In the genomic region with DNA sequence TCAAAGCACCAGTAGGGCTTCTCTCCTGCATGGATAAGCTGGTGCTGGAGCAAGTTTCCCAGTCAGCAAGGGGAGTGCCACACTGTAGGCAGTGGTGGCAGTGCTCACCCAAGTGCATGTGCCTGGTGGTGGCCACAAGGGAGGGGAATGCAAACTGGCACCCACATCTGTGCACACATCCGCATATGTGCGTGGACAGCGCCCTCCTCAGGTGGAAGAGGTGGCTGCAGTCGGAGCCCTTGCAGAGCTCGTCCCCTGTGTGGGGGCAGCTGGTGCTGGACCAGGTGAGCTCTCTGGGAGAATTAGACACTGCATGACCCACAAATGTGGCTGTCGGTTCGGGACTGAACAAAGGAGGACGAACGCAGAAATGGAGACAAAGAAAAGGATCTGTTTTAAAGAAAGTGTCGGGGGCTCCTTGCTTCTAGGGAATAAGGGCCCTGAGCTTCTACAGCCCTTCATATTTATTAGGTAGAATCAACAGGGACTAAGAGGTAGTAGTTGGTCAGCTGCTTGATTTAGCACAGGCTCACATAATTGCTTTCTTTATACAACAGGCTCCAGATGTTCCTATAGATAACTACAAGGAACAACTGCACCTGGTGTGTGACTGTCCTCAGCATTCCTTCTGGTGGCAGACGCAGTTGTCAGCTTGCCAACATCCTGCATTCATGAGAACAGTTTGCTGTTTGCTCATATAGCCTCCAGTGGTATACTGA, we compare ENCODE assay signal across 8 cellular contexts. TPM values are rescaled to one million over a fixed set of nuclear protein-coding genes. Genes with fewer than 3 reads are reported as not detected.
DNase-seq lines count a peak whose midpoint lies in the region; ATAC-seq and TF ChIP-seq lines count a peak whose summit lies in the region.

No MANE protein-coding gene starts in this region.

- H4K20me1 ChIP-seq in KMS-11 (ENCODE audit: insufficient read depth), result no peaks in the 10 kb centered on the region

- H3K4me3 ChIP-seq in KMS-11 (IDR thresholded peaks at IDR 0.05; ENCODE audit: insufficient read depth, low read depth, low read length) (no peak overlapping the region), astrocyte of the spinal cord (ENCODE audit: low read depth, low read length) (no peak overlapping the region)

- peaks cover 10% of the 10 kb centered on the region for H3K27me3 Mint-ChIP-seq in T-helper 2 cell treated with Interferon-gamma antibody and Interleukin-4, amounts not matched to agents 5 μg/mL and 100 μg/mL, for 36 hours (ENCODE audit: low read depth)

- H3K27me3 ChIP-seq in KMS-11 (ENCODE audit: insufficient read depth, low read depth), result no peaks in the 10 kb centered on the region

- peaks cover 5% of the 10 kb centered on the region for H3K4me1 Mint-ChIP-seq in T-helper 2 cell treated with Interferon-gamma antibody and Interleukin-4, amounts not matched to agents 5 μg/mL and 100 μg/mL, for 36 hours (ENCODE audit: low read depth)
- peaks cover 2% of the 10 kb centered on the region for H3K4me1 Mint-ChIP-seq in stimulated activated effector memory CD8-positive, alpha-beta T cell treated with anti-CD3 and anti-CD28 coated beads, Interleukin-12 subunit alpha, Interleukin-12 subunit beta, amount 100 ng/mL, for 72 hours

- H3K4me3 Mint-ChIP-seq in T-helper 2 cell treated with Interferon-gamma antibody and Interleukin-4, amounts not matched to agents 5 μg/mL and 100 μg/mL, for 36 hours, result no peak overlapping the region
- H3K4me3 Mint-ChIP-seq in stimulated activated effector memory CD8-positive, alpha-beta T cell treated with anti-CD3 and anti-CD28 coated beads, Interleukin-12 subunit alpha, Interleukin-12 subunit beta, amount 100 ng/mL, for 72 hours, result no peak overlapping the region

- ATAC-seq in stimulated activated effector memory CD8-positive, alpha-beta T cell treated with anti-CD3 and anti-CD28 coated beads, Interleukin-12 subunit alpha, Interleukin-12 subunit beta, amount 100 ng/mL, for 72 hours, result peak; percentile 92

- peaks cover 11% of the 10 kb centered on the region for H3K4me1 ChIP-seq in KMS-11 (ENCODE audit: low read depth, poor library complexity, severe bottlenecking)

- in situ Hi-C loops in astrocyte of the spinal cord (cut with HindIII; ENCODE audit: low sequenced_read_pairs), result no loop called here

- DNase-seq in COR-L47 (lab: John Stamatoyannopoulos, UW), result peak; percentile 88
- DNase-seq in T-helper 2 cell treated with Interferon-gamma antibody and Interleukin-4, amounts not matched to agents 5 μg/mL and 100 μg/mL, for 36 hours (ENCODE audit: low spot score), result peak; percentile 74
- no peak for DNase-seq in astrocyte of the spinal cord (ENCODE audit: low read depth, low spot score)
- DNase-seq in lung microvascular endothelial cell (ENCODE audit: low read depth in 2 of 2), result peak; percentile 51 to 67
- DNase-seq in stimulated activated effector memory CD8-positive, alpha-beta T cell treated with anti-CD3 and anti-CD28 coated beads, Interleukin-12 subunit alpha, Interleukin-12 subunit beta, amount 100 ng/mL, for 72 hours (ENCODE audit: low spot score in 2 of 2), result peak; percentile 85 to 91
- no peak for DNase-seq in amniotic stem cell (lab: John Stamatoyannopoulos, UW)
- DNase-seq in DMS153 (lab: John Stamatoyannopoulos, UW), result no peak

- no peak overlapping the region for H3K4me2 ChIP-seq in KMS-11

- H3K27ac ChIP-seq in KMS-11, result no peak overlapping the region

- no peak overlapping the region for H3K27ac Mint-ChIP-seq in T-helper 2 cell treated with Interferon-gamma antibody and Interleukin-4, amounts not matched to agents 5 μg/mL and 100 μg/mL, for 36 hours
- no peak overlapping the region for H3K27ac Mint-ChIP-seq in stimulated activated effector memory CD8-positive, alpha-beta T cell treated with anti-CD3 and anti-CD28 coated beads, Interleukin-12 subunit alpha, Interleukin-12 subunit beta, amount 100 ng/mL, for 72 hours

- no peaks in the 10 kb centered on the region for H3K36me3 ChIP-seq in KMS-11 (ENCODE audit: insufficient read depth)

- no peaks in the 10 kb centered on the region for H3K36me3 Mint-ChIP-seq in T-helper 2 cell treated with Interferon-gamma antibody and Interleukin-4, amounts not matched to agents 5 μg/mL and 100 μg/mL, for 36 hours (ENCODE audit: low read depth)
- peaks cover under 1% of the 10 kb centered on the region for H3K36me3 Mint-ChIP-seq in stimulated activated effector memory CD8-positive, alpha-beta T cell treated with anti-CD3 and anti-CD28 coated beads, Interleukin-12 subunit alpha, Interleukin-12 subunit beta, amount 100 ng/mL, for 72 hours

- H3K79me2 ChIP-seq in KMS-11 (ENCODE audit: insufficient read depth, low read depth), result no peaks in the 10 kb centered on the region

- H3K9ac ChIP-seq in KMS-11, result no peak overlapping the region

- TF ChIP-seq CTCF in KMS-11 (conservative IDR thresholded peaks at IDR 0.05; ENCODE audit: low read depth, low read length) (peak; percentile 89), astrocyte of the spinal cord (IDR thresholded peaks at IDR 0.05; ENCODE audit: low read depth, low read length) (peak; percentile 66)

- H3K9me3 Mint-ChIP-seq in T-helper 2 cell treated with Interferon-gamma antibody and Interleukin-4, amounts not matched to agents 5 μg/mL and 100 μg/mL, for 36 hours, result no peaks in the 10 kb centered on the region
- H3K9me3 Mint-ChIP-seq in stimulated activated effector memory CD8-positive, alpha-beta T cell treated with anti-CD3 and anti-CD28 coated beads, Interleukin-12 subunit alpha, Interleukin-12 subunit beta, amount 100 ng/mL, for 72 hours, result no peaks in the 10 kb centered on the region

- H2AFZ ChIP-seq in KMS-11 (ENCODE audit: low read depth), result no peak overlapping the region

RNA-seq across cellular contexts. Expression of a gene that starts 5.3 kb away (rescaled TPM):
- total RNA-seq in lung microvascular endothelial cell, result 3.1 and 4.0 TPM in 2 replicates

RNA-seq across cellular contexts. Expression of a gene that starts 30.0 kb away (rescaled TPM):
- 5.4 and 9.9 TPM in 2 replicates for total RNA-seq in lung microvascular endothelial cell

RNA-seq across cellular contexts. Expression of a gene that starts 35.2 kb away (rescaled TPM):
- 4.1 and 4.4 TPM in 2 replicates for total RNA-seq in lung microvascular endothelial cell

RNA-seq across cellular contexts. Expression of a gene that starts 42.7 kb away (rescaled TPM):
- total RNA-seq in lung microvascular endothelial cell, result 7.8 and 13.3 TPM in 2 replicates

RNA-seq across cellular contexts. Expression of a gene that starts 44.0 kb away (rescaled TPM):
- 5.0 and 5.4 TPM in 2 replicates for total RNA-seq in lung microvascular endothelial cell

Comparison
In these comparisons a context has a peak if more than half of its experiments do, and no peak if none do; other contexts are left out.
1. DNase-seq: peak in COR-L47 (single experiment), T-helper 2 cell treated with Interferon-gamma antibody and Interleukin-4, amounts not matched to agents 5 μg/mL and 100 μg/mL, for 36 hours (single experiment), lung microvascular endothelial cell (2 of 2) and stimulated activated effector memory CD8-positive, alpha-beta T cell treated with anti-CD3 and anti-CD28 coated beads, Interleukin-12 subunit alpha, Interleukin-12 subunit beta, amount 100 ng/mL, for 72 hours (2 of 2); none in astrocyte of the spinal cord (single experiment), amniotic stem cell (single experiment) and DMS153 (single experiment).